In the genomic region with DNA sequence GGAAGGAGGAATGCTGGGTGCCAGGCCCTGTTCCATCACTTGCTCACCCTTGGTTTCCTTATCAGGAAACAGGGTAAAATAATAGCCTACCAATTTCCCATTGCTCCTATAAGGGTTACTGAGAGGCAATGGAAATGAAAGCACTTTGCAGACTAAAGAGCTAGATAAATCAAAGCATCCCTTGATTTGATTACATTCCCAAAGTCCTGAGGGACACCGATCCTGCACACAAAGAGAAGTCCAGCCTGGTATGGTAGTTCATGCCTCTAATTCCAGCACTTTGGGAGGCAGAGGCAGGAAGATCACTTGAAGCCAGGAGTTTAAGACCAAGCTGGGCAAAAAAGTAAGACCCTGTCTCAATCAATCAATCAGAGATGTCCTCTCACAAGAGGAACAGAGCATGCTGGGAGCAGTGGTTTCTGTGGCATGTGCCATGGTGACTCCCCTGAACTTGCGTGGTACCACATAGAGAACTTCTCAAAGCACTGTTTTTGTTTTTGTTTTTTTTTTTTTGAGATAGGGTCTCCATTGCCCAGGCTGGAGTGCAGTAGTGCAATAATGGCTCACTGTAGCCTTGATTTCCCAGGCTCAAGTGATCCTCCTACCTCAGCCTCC, we compare ENCODE assay signal across 18 cellular contexts. TPM values are rescaled to one million over a fixed set of nuclear protein-coding genes. Genes with fewer than 3 reads are reported as not detected.
DNase-seq lines count a peak whose midpoint lies in the region; ATAC-seq and TF ChIP-seq lines count a peak whose summit lies in the region.
"Had no signal": no experiment of that assay in that cellular context is flagged by ENCODE, and none has a peak within 500 bp of the region (broad histone marks: within the 10 kb centered on the region; RNA-seq: fewer than 3 reads in every experiment).

No MANE protein-coding gene starts in this region.

- no peaks in the 10 kb centered on the region for H3K27me3 Mint-ChIP-seq in activated naive CD4-positive, alpha-beta T cell treated with anti-CD3 and anti-CD28 coated beads for 36 hours (ENCODE audit: low read depth)
- no peaks in the 10 kb centered on the region for H3K27me3 Mint-ChIP-seq in activated T-helper 17 cell treated with anti-CD3 and anti-CD28 coated beads, Interleukin-2, amount 50 U/mL, for 72 hours

- H3K9me3 Mint-ChIP-seq in activated naive CD4-positive, alpha-beta T cell treated with anti-CD3 and anti-CD28 coated beads for 36 hours, result no peaks in the 10 kb centered on the region
- H3K9me3 Mint-ChIP-seq in activated T-helper 17 cell treated with anti-CD3 and anti-CD28 coated beads, Interleukin-2, amount 50 U/mL, for 72 hours, result no peaks in the 10 kb centered on the region
- H3K9me3 Mint-ChIP-seq: WTC11 had no signal

- DNase-seq in activated naive CD4-positive, alpha-beta T cell treated with anti-CD3 and anti-CD28 coated beads for 36 hours, result peak; percentile 41
- DNase-seq in activated naive CD4-positive, alpha-beta T cell (lab: John Stamatoyannopoulos, UW), result no peak
- DNase-seq in right lobe of liver (no peak), thoracic aorta (ENCODE audit: low spot score) (no peak), NCI-H2227 treated with DMSO at 0.1 percent for 48 hours (lab: John Stamatoyannopoulos, UW) (no peak)
- DNase-seq in central memory CD4-positive, alpha-beta T cell, result no peak
- DNase-seq: activated T-cell treated with anti-CD3 and anti-CD28 coated beads, Interleukin-2, amount 50 U/mL, for 4 hours; colonic mucosa; head of caudate nucleus; NCI-H1048; NCI-H2171; NK-92 treated with Interleukin-12 subunit alpha and Interleukin-12 subunit beta, amount 100 ng/mL, for 24 hours; stimulated activated CD4-positive, alpha-beta T cell treated with anti-CD3 and anti-CD28 coated beads, Interleukin-4, amount 100 ng/mL, for 4 hours; uterus had no signal

- no peaks in the 10 kb centered on the region for H3K27me3 ChIP-seq in right lobe of liver
- no peaks in the 10 kb centered on the region for H3K27me3 ChIP-seq in thoracic aorta (replicated peaks; ENCODE audit: insufficient read depth)
- H3K27me3 ChIP-seq: colonic mucosa, uterus had no signal

- no peak for ATAC-seq in activated T-helper 17 cell treated with anti-CD3 and anti-CD28 coated beads, Interleukin-2, amount 50 U/mL, for 72 hours (replicated peaks)
- ATAC-seq in right lobe of liver (no peak), thoracic aorta (ENCODE audit: insufficient number of reproducible peaks, low FRiP score, low read depth) (no peak), GM19452 (IDR thresholded peaks at IDR 0.05; ENCODE audit: unreplicated experiment) (no peak)
- ATAC-seq: activated T-cell treated with anti-CD3 and anti-CD28 coated beads, Interleukin-2, amount 50 U/mL, for 4 hours; WTC11 had no signal

- H3K27ac Mint-ChIP-seq in activated naive CD4-positive, alpha-beta T cell treated with anti-CD3 and anti-CD28 coated beads for 36 hours, result peak overlapping the region; percentile 85
- H3K27ac Mint-ChIP-seq in activated T-helper 17 cell treated with anti-CD3 and anti-CD28 coated beads, Interleukin-2, amount 50 U/mL, for 72 hours, result peak overlapping the region; percentile 72
- H3K27ac Mint-ChIP-seq: WTC11 had no signal

- intact Hi-C loops in activated naive CD4-positive, alpha-beta T cell treated with anti-CD3 and anti-CD28 coated beads for 36 hours (cut with micrococcal nuclease), result loop anchor here (1.0 to 10.0 kb wide), 3 partner anchors 8 to 289 kb away; a partner anchor contains a TSS
- intact Hi-C loops in right lobe of liver (cut with DNase I), result no loop called here

- H3K36me3 Mint-ChIP-seq in activated naive CD4-positive, alpha-beta T cell treated with anti-CD3 and anti-CD28 coated beads for 36 hours (ENCODE audit: low read depth), result peaks cover 11% of the 10 kb centered on the region
- H3K36me3 Mint-ChIP-seq in activated T-helper 17 cell treated with anti-CD3 and anti-CD28 coated beads, Interleukin-2, amount 50 U/mL, for 72 hours (ENCODE audit: low read depth), result peaks cover 81% of the 10 kb centered on the region
- H3K36me3 Mint-ChIP-seq: WTC11 had no signal

- H3K4me3 Mint-ChIP-seq in activated naive CD4-positive, alpha-beta T cell treated with anti-CD3 and anti-CD28 coated beads for 36 hours, result no peak overlapping the region
- H3K4me3 Mint-ChIP-seq in activated T-helper 17 cell treated with anti-CD3 and anti-CD28 coated beads, Interleukin-2, amount 50 U/mL, for 72 hours, result peak overlapping the region; percentile 69
- H3K4me3 Mint-ChIP-seq: WTC11 had no signal

- CTCF ChIA-PET in activated naive CD4-positive, alpha-beta T cell treated with anti-CD3 and anti-CD28 coated beads for 36 hours (lab: Charles Lee), result interaction anchor here (0.8 to 7.3 kb wide), 3 partner anchors 10 to 54 kb away, joined by 3 to 30 read pairs (median 3); a partner anchor contains a TSS

- H3K4me1 Mint-ChIP-seq in activated naive CD4-positive, alpha-beta T cell treated with anti-CD3 and anti-CD28 coated beads for 36 hours (ENCODE audit: low read depth), result peaks cover 93% of the 10 kb centered on the region
- peaks cover 84% of the 10 kb centered on the region for H3K4me1 Mint-ChIP-seq in activated T-helper 17 cell treated with anti-CD3 and anti-CD28 coated beads, Interleukin-2, amount 50 U/mL, for 72 hours

- H3K4me3 ChIP-seq in right lobe of liver (no peak overlapping the region), thoracic aorta (no peak overlapping the region)
- H3K4me3 ChIP-seq: colonic mucosa, uterus had no signal

- TF ChIP-seq CTCF in right lobe of liver (IDR thresholded peaks at IDR 0.05) (no peak), thoracic aorta (IDR thresholded peaks at IDR 0.05) (no peak)

- peaks cover 0 to 76% (median 25%) of the 10 kb centered on the region in 4 donors for H3K4me1 ChIP-seq in right lobe of liver
- peaks cover 59 to 88% of the 10 kb centered on the region in 2 donors for H3K4me1 ChIP-seq in thoracic aorta (ENCODE audit: control insufficient read depth in 1 of 2, low read depth in 2 of 2)

- H3K9me3 ChIP-seq in right lobe of liver (no peaks in the 10 kb centered on the region), thoracic aorta (no peaks in the 10 kb centered on the region)
- H3K9me3 ChIP-seq: colonic mucosa, uterus had no signal

- H3K27ac ChIP-seq in right lobe of liver, result peak overlapping the region; percentile 44 to 94 (median 91)
- peak overlapping the region; percentile 14 to 27 for H3K27ac ChIP-seq in thoracic aorta
- H3K27ac ChIP-seq: colonic mucosa, epithelial cell of prostate had no signal

- H3K36me3 ChIP-seq in right lobe of liver (no peaks in the 10 kb centered on the region), thoracic aorta (peaks cover 6% of the 10 kb centered on the region)
- H3K36me3 ChIP-seq: colonic mucosa, uterus had no signal

- WGBS in right lobe of liver (ENCODE audit: insufficient coverage, low coverage, low lambda C conversion rate, missing lambda C conversion rate), result 61% methylated on average over 2 of the region's 2 CpGs

- TF ChIP-seq POLR2A in right lobe of liver (IDR thresholded peaks at IDR 0.05), result no peak

RNA-seq across cellular contexts. Expression of a gene that starts 10.7 kb away (rescaled TPM):
- 10 to 100 TPM; 19.4 to 21.4 TPM for total RNA-seq in activated naive CD4-positive, alpha-beta T cell treated with anti-CD3 and anti-CD28 coated beads for 36 hours
- total RNA-seq in activated T-helper 17 cell treated with anti-CD3 and anti-CD28 coated beads, Interleukin-2, amount 50 U/mL, for 72 hours, result 10 to 100 TPM; 26.9 to 41.2 TPM
- total RNA-seq in right lobe of liver, result 10 to 100 TPM in 3 of 6 experiments, 1 to 10 TPM in 3; 6.6 to 12.6 (median 10.0) TPM
- total RNA-seq in thoracic aorta, result 10 to 100 TPM; 31.5 to 54.2 TPM

RNA-seq across cellular contexts. Expression of a gene that starts 26.8 kb away (rescaled TPM):
- 1 to 10 TPM; 2.1 to 3.8 TPM for total RNA-seq in activated naive CD4-positive, alpha-beta T cell treated with anti-CD3 and anti-CD28 coated beads for 36 hours
- 1 to 10 TPM; 4.6 to 4.8 TPM for total RNA-seq in activated T-helper 17 cell treated with anti-CD3 and anti-CD28 coated beads, Interleukin-2, amount 50 U/mL, for 72 hours
- total RNA-seq in right lobe of liver (1 to 10 TPM in 5 of 6 experiments, under 1 TPM in 1; 0.86 to 8.6 (median 4.0) TPM), thoracic aorta (10 to 100 TPM in 1 of 2 donors, 1 to 10 TPM in 1; 7.5 to 22.6 TPM)

RNA-seq across cellular contexts. Expression of a gene that starts 40.6 kb away (rescaled TPM):
- total RNA-seq in activated naive CD4-positive, alpha-beta T cell treated with anti-CD3 and anti-CD28 coated beads for 36 hours, result 100 to 1,000 TPM; 274 to 276 TPM
- total RNA-seq in activated T-helper 17 cell treated with anti-CD3 and anti-CD28 coated beads, Interleukin-2, amount 50 U/mL, for 72 hours, result 100 to 1,000 TPM; 275 to 294 TPM
- total RNA-seq in right lobe of liver, result 10 to 100 TPM; 42.6 to 72.8 (median 66.5) TPM
- 10 to 100 TPM; 56.7 to 77.0 TPM for total RNA-seq in thoracic aorta

RNA-seq across cellular contexts. Expression of a gene that starts 40.7 kb away (rescaled TPM):
- 1 to 10 TPM; 1.1 to 1.5 TPM for total RNA-seq in activated naive CD4-positive, alpha-beta T cell treated with anti-CD3 and anti-CD28 coated beads for 36 hours
- 1 to 10 TPM in 1 of 2 donors, under 1 TPM in 1; 0.50 to 2.5 TPM for total RNA-seq in activated T-helper 17 cell treated with anti-CD3 and anti-CD28 coated beads, Interleukin-2, amount 50 U/mL, for 72 hours
- total RNA-seq in right lobe of liver (1 to 10 TPM in 3 of 6 experiments, under 1 TPM in 3; 0.54 to 2.9 (median 0.86) TPM), thoracic aorta (1 to 10 TPM in 1 of 2 donors, under 1 TPM in 1; 0.27 to 2.9 TPM)

RNA-seq across cellular contexts. Expression of a gene that starts 49.4 kb away (rescaled TPM):
- total RNA-seq in activated naive CD4-positive, alpha-beta T cell treated with anti-CD3 and anti-CD28 coated beads for 36 hours, result 10 to 100 TPM in 1 of 2 experiments, 1 to 10 TPM in 1; 8.9 to 11.2 TPM
- 10 to 100 TPM; 41.1 to 88.6 TPM for total RNA-seq in activated T-helper 17 cell treated with anti-CD3 and anti-CD28 coated beads, Interleukin-2, amount 50 U/mL, for 72 hours
- total RNA-seq in right lobe of liver, result under 1 TPM in 4 of 6 experiments, not detected in 2; 0.10 to 0.75 (median 0.19) TPM
- 10 to 100 TPM in 1 of 2 donors, 1 to 10 TPM in 1; 3.5 to 27.1 TPM for total RNA-seq in thoracic aorta
- total RNA-seq: WTC11 had no signal
